In genomic region chr1:42935313-42935624, GRCh38 we compare ENCODE assay signal across 10 cellular contexts. TPM values are rescaled to one million over a fixed set of nuclear protein-coding genes. Genes with fewer than 3 reads are reported as not detected.
DNase-seq lines count a peak whose midpoint lies in the region; ATAC-seq and TF ChIP-seq lines count a peak whose summit lies in the region.
"Had no signal": no experiment of that assay in that cellular context is flagged by ENCODE, and none has a peak within 500 bp of the region (broad histone marks: within the 10 kb centered on the region; RNA-seq: fewer than 3 reads in every experiment).

No MANE protein-coding gene starts in this region.

- peaks cover 78% of the 10 kb centered on the region for H4K20me1 ChIP-seq in IMR-90 (ENCODE audit: insufficient read depth, low read length)

- H3K27ac ChIP-seq in IMR-90 (ENCODE audit: insufficient read depth, low read length) (no peak overlapping the region), angular gyrus (ENCODE audit: low read depth, low read length) (peak overlapping the region; percentile 34)

- ATAC-seq in IMR-90 (ENCODE audit: low read depth) (no peak), naive B cell (ENCODE audit: low read depth in 2 of 2) (peak; percentile 72 to 73), HG03039 (IDR thresholded peaks at IDR 0.05; ENCODE audit: unreplicated experiment) (no peak)

- H3K27me3 Mint-ChIP-seq in CD14-positive monocyte (ENCODE audit: low read depth in 3 of 3) (peaks cover 0 to 5% (median 5%) of the 10 kb centered on the region in 3 donors), naive B cell (no peaks in the 10 kb centered on the region)

- H2BK120ac ChIP-seq in IMR-90 (ENCODE audit: low read depth, low read length) = no peak overlapping the region

- H4K91ac ChIP-seq in IMR-90 (ENCODE audit: insufficient read depth, low read depth, low read length) = peak overlapping the region; percentile 27; the same call in 1 of the 2 replicates

- H3K9ac ChIP-seq in IMR-90 (ENCODE audit: low read depth, low read length) = no peak overlapping the region; the same call in 1 of the 2 replicates

- no peak overlapping the region; the same call in 1 of the 2 replicates for H3K4ac ChIP-seq in IMR-90 (ENCODE audit: low read depth, low read length)

- no peak overlapping the region for H2AFZ ChIP-seq in IMR-90 (replicated peaks; ENCODE audit: low read length, poor library complexity)

- peak overlapping the region; percentile 83 for H2BK5ac ChIP-seq in IMR-90 (ENCODE audit: low read depth, low read length, poor library complexity, severe bottlenecking)

- 0 out of 2 replicates have a peak overlapping the region, but pooled peaks have one; percentile 16 for H2BK20ac ChIP-seq in IMR-90 (ENCODE audit: low read depth, low read length)

- peak overlapping the region in 1 of 2 donors; percentile 39 for H3K4me3 Mint-ChIP-seq in CD14-positive monocyte
- H3K4me3 Mint-ChIP-seq in naive B cell = peak overlapping the region; percentile 81 to 96 (median 85)

- dilution Hi-C loops in IMR-90 (cut with HindIII; ENCODE audit: low sequenced_read_pairs, unreplicated experiment) = no loop called here

- no peaks in the 10 kb centered on the region for H3K27me3 ChIP-seq in IMR-90 (ENCODE audit: control insufficient read depth, insufficient read depth, low read length)
- H3K27me3 ChIP-seq in HAP-1 (ENCODE audit: low read depth) = no peaks in the 10 kb centered on the region

- CTCF ChIA-PET in IMR-90 (lab: Yijun Ruan, JAX) = interaction anchor here (1.3 kb wide), 1 partner anchor 13 kb away, joined by 8 read pairs; no protein-coding TSS in a partner anchor

- peak overlapping the region; percentile 50 for H2AK5ac ChIP-seq in IMR-90 (ENCODE audit: low read depth, low read length)

- peaks cover 0 to 3% (median 0%) of the 10 kb centered on the region in 7 donors for H3K9me3 Mint-ChIP-seq in CD14-positive monocyte
- H3K9me3 Mint-ChIP-seq in naive B cell = no peaks in the 10 kb centered on the region

- H3K4me2 ChIP-seq in IMR-90 (ENCODE audit: low read depth, low read length) = no peak overlapping the region

- peaks cover 66% of the 10 kb centered on the region for H3K9me1 ChIP-seq in IMR-90 (ENCODE audit: insufficient read depth, low read length)

- POLR2A ChIA-PET in IMR-90 (lab: Charles Lee; ENCODE audit: unreplicated experiment) = no interaction called here

- H3K27ac Mint-ChIP-seq in CD14-positive monocyte (peak overlapping the region in 6 of 7 donors; percentile 75 to 92 (median 86)), naive B cell (peak overlapping the region; percentile 92 to 99 (median 98))

- DNase-seq in CD14-positive monocyte (ENCODE audit: low spot score) (peak; percentile 80), IMR-90 (no peak), naive B cell (peak; percentile 89), NCI-H345 treated with DMSO at 0.1 percent for 48 hours (lab: John Stamatoyannopoulos, UW; ENCODE audit: unreplicated experiment) (no peak), SHP77 (lab: John Stamatoyannopoulos, UW) (no peak), HAP-1 (ENCODE audit: low spot score in 2 of 2) (no peak)
- DNase-seq: NCI-H1694 treated with DMSO at 0.1 percent for 48 hours, T-helper 9 cell had no signal

- no peak overlapping the region for H3K18ac ChIP-seq in IMR-90 (ENCODE audit: low read depth, low read length)

- H3K36me3 ChIP-seq in IMR-90 (ENCODE audit: control insufficient read depth, insufficient read depth, low read length) (peaks cover 84% of the 10 kb centered on the region), HAP-1 (replicated peaks) (peaks cover 44% of the 10 kb centered on the region)

- no peak for TF ChIP-seq POLR2A in IMR-90 (IDR thresholded peaks at IDR 0.05; ENCODE audit: low read depth, low read length)

- H2AK9ac ChIP-seq in IMR-90 (replicated peaks; ENCODE audit: low read depth, low read length, poor library complexity) = no peak overlapping the region

- no peak overlapping the region for H3K56ac ChIP-seq in IMR-90 (ENCODE audit: extremely low read depth, insufficient read depth, low read length)

- no peaks in the 10 kb centered on the region for H3K9me3 ChIP-seq in IMR-90 (ENCODE audit: control insufficient read depth, insufficient read depth, low read length)
- H3K9me3 ChIP-seq in HAP-1 = no peaks in the 10 kb centered on the region

- H3K23ac ChIP-seq in IMR-90 (ENCODE audit: low read depth, low read length) = no peak overlapping the region

- no peak overlapping the region for H4K5ac ChIP-seq in IMR-90 (ENCODE audit: low read depth, low read length)

- no peak overlapping the region for H3K4me3 ChIP-seq in IMR-90 (ENCODE audit: insufficient read depth, low read depth, low read length)
- no peak overlapping the region for H3K4me3 ChIP-seq in HAP-1

- TF ChIP-seq CTCF in CD14-positive monocyte (IDR thresholded peaks at IDR 0.05) (no peak), IMR-90 (conservative IDR thresholded peaks at IDR 0.05; ENCODE audit: low read depth, low read length) (no peak)

- H3K4me1 Mint-ChIP-seq in CD14-positive monocyte = peaks cover 90% of the 10 kb centered on the region
- peaks cover 84 to 99% (median 98%) of the 10 kb centered on the region in 3 donors for H3K4me1 Mint-ChIP-seq in naive B cell

- TF ChIP-seq RAD21 in IMR-90 (IDR thresholded peaks at IDR 0.05; ENCODE audit: low read length) = no peak

- 0 out of 2 replicates have a peak overlapping the region, but pooled peaks have one; percentile 15 for H3K14ac ChIP-seq in IMR-90 (replicated peaks; ENCODE audit: low read depth, low read length)

- H3K4me1 ChIP-seq in IMR-90 (ENCODE audit: control insufficient read depth, insufficient read depth, low read length) = peaks cover 48% of the 10 kb centered on the region
- no peaks in the 10 kb centered on the region for H3K4me1 ChIP-seq in HAP-1

- BruUV-seq in IMR-90 (replicated peaks; lab: Mats Ljungman, UMichigan) = no TSS peak

- no peak overlapping the region; the same call in 2 of the 3 replicates for H2BK15ac ChIP-seq in IMR-90 (ENCODE audit: low read depth, low read length)

- intact Hi-C loops in CD14-positive monocyte (cut with micrococcal nuclease) = no loop called here
- intact Hi-C loops in IMR-90 (cut with micrococcal nuclease) = no loop called here

- peaks cover 53 to 100% of the 10 kb centered on the region in 2 experiments for H3K79me1 ChIP-seq in IMR-90 (ENCODE audit: low read depth in 1 of 2, low read length in 2 of 2)

- in situ Hi-C loops in IMR-90 (cut with MboI; ENCODE audit: low sequenced_read_pairs) = no loop called here
- in situ Hi-C loops in HAP-1 (cut with MboI; ENCODE audit: low sequenced_read_pairs) = no loop called here

- peaks cover 4 to 19% of the 10 kb centered on the region in 2 donors for H3K36me3 Mint-ChIP-seq in CD14-positive monocyte
- H3K36me3 Mint-ChIP-seq in naive B cell = peaks cover 15 to 22% of the 10 kb centered on the region in 2 donors

- peak overlapping the region; percentile 7 to 30; a peak in 2 of 4 replicates for H4K8ac ChIP-seq in IMR-90 (ENCODE audit: low read depth in 2 of 2, low read length in 2 of 2)

- WGBS in IMR-90 (ENCODE audit: extremely low coverage in 2 of 2, insufficient read length in 1 of 2), 2 experiments = no CpG with 5 or more reads among the region's 5 CpGs

TF ChIP-seq in IMR-90, 13 proteins besides CTCF, POLR2A, EP300 and RAD21:
- TF ChIP-seq RFX5 (IDR thresholded peaks at IDR 0.05; ENCODE audit: low read depth, low read length) (no peak), MXI1 (IDR thresholded peaks at IDR 0.05; ENCODE audit: borderline replicate concordance, low read depth, low read length) (no peak), CEBPB (IDR thresholded peaks at IDR 0.05; ENCODE audit: low read depth, low read length) (no peak), MAFK (IDR thresholded peaks at IDR 0.05; ENCODE audit: low read depth, low read length) (no peak), MAZ (IDR thresholded peaks at IDR 0.05; ENCODE audit: borderline replicate concordance, low read depth, low read length) (no peak), SMC3 (IDR thresholded peaks at IDR 0.05; ENCODE audit: low read depth, low read length) (no peak), BHLHE40 (IDR thresholded peaks at IDR 0.05; ENCODE audit: low read depth, low read length) (no peak)
TF ChIP-seq in IMR-90: peak in this region for 0.

RNA-seq across cellular contexts. Expression of gene SLC2A1, which starts 23.4 kb away (rescaled TPM):
- polyA plus RNA-seq in CD14-positive monocyte (under 1 TPM; 0.56 to 0.71 TPM), IMR-90 (2012; rRNA removed) (200 and 208 TPM in 2 replicates), naive B cell (ENCODE audit: low read depth in 6 of 6) (100 to 1,000 TPM in 1 of 6 donors, 10 to 100 TPM in 5; 58.4 to 125 (median 89.7) TPM)
- total RNA-seq in IMR-90 (2012; rRNA removed) = 203 and 395 TPM in 2 replicates
- 557 and 944 TPM in 2 replicates for polyA plus RNA-seq in IMR-90 (2012; cell fraction: cytosol; rRNA removed)
- polyA plus RNA-seq in IMR-90 (2012; cell fraction: nucleus; rRNA removed; ENCODE audit: low replicate concordance) = 202 and 690 TPM in 2 replicates

Comparison
In these comparisons a context has a peak if more than half of its experiments do, and no peak if none do; other contexts are left out.
1. DNase-seq: peak in CD14-positive monocyte (single experiment) and naive B cell (single experiment); none in IMR-90 (single experiment), NCI-H345 treated with DMSO at 0.1 percent for 48 hours (single experiment), SHP77 (0 of 2) and HAP-1 (0 of 2).
2. ATAC-seq: peak in naive B cell (2 of 2); none in IMR-90 (single experiment) and HG03039 (single experiment).
3. RNA of gene SLC2A1, which starts 23.4 kb away (polyA plus RNA-seq): 200 to 944 TPM in IMR-90 and 58.4 to 125 TPM in naive B cell; 0.56 to 0.71 TPM in CD14-positive monocyte; every median in the first group is over 10 times any median in the second.